12 cellular contexts compared by ENCODE assay signal in the genomic region with DNA sequence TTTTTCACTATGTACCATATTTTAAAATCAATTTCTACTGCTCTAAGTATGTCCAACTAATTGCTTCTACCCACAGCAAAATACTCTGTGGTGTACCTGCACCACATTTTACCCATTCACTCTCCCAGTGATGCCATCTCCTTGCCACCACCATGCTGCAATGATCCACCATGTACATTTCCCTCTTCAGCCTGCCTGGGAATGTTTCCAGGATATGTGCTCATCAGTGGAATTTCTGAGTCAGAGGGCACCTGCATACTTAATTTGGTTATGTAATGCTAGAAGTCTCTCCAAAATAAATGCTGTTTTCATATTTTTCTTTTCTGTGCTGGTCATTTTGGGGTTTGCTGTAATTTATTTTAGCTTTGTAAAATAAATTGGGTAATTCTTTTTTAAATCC. TPM values are rescaled to one million over a fixed set of nuclear protein-coding genes. Genes with fewer than 3 reads are reported as not detected.
A peak's percentile ranks its signal among the peaks of the same experiment; 100 is the strongest.
DNase-seq lines count a peak whose midpoint lies in the region; FAIRE-seq and TF ChIP-seq lines count a peak whose summit lies in the region.
"Had no signal": no experiment of that assay in that cellular context is flagged by ENCODE, and none has a peak within 500 bp of the region (broad histone marks: within the 10 kb centered on the region; RNA-seq: fewer than 3 reads in every experiment).

No MANE protein-coding gene starts in this region.

- H3F3A ChIP-seq in GM23248 (ENCODE audit: insufficient read depth) = no peaks in the 10 kb centered on the region

- no peaks in the 10 kb centered on the region for H4K20me1 ChIP-seq in GM23248 (ENCODE audit: insufficient read depth)

- no peaks in the 10 kb centered on the region for H3K9me2 ChIP-seq in GM23248 (ENCODE audit: insufficient read depth)

- H3K4me1 ChIP-seq in GM23248 (ENCODE audit: insufficient read depth) (0 out of 2 replicates have a peak, but pooled peaks cover 4% of the 10 kb centered on the region), right atrium auricular region (no peaks in the 10 kb centered on the region)

- no peaks in the 10 kb centered on the region for H3K36me3 ChIP-seq in GM23248 (ENCODE audit: low read depth)
- no peaks in the 10 kb centered on the region for H3K36me3 ChIP-seq in right atrium auricular region

- in situ Hi-C loops in GM23248 (cut with MboI) = loop anchor here (25.0 kb wide), 1 partner anchor 102 kb away; a partner anchor contains a TSS

- H3K4me3 ChIP-seq in GM23248 = no peak overlapping the region
- H3K4me3 ChIP-seq in epithelial cell of proximal tubule (ENCODE audit: low read depth, low read length) = no peak overlapping the region
- no peak overlapping the region for H3K4me3 ChIP-seq in right atrium auricular region

- H3K9ac ChIP-seq in GM23248 = no peak overlapping the region

- no peak overlapping the region for H3K27ac ChIP-seq in GM23248
- H3K27ac ChIP-seq in right atrium auricular region = no peak overlapping the region

- H3K27me3 ChIP-seq in GM23248 (replicated peaks; ENCODE audit: insufficient read depth) (no peaks in the 10 kb centered on the region), right atrium auricular region (no peaks in the 10 kb centered on the region)

- peak; percentile 94 for FAIRE-seq in RCC 7860 (lab: Jason Lieb, UNC)
- FAIRE-seq: islet of Langerhans had no signal

- H3K9me3 ChIP-seq in GM23248 (ENCODE audit: low read depth) (no peaks in the 10 kb centered on the region), right atrium auricular region (peaks cover 0 to 7% of the 10 kb centered on the region in 2 donors)

- no peak overlapping the region for H2AFZ ChIP-seq in GM23248

- no peak for TF ChIP-seq CTCF in epithelial cell of proximal tubule (conservative IDR thresholded peaks at IDR 0.05; ENCODE audit: low read depth, low read length)
- no peak for TF ChIP-seq CTCF in right atrium auricular region (IDR thresholded peaks at IDR 0.05)

- no peak overlapping the region for H3K4me2 ChIP-seq in GM23248 (ENCODE audit: unreplicated experiment)

- DNase-seq in GM23248 = peak; percentile 83
- DNase-seq in RCC 7860 (ENCODE audit: low spot score) = peak; percentile 88
- DNase-seq in epithelial cell of proximal tubule (ENCODE audit: low read depth) = peak; percentile 87
- peak; percentile 92 for DNase-seq in renal cortical epithelial cell (ENCODE audit: low read depth)
- no peak for DNase-seq in activated CD4-positive, CD25-positive, alpha-beta regulatory T cell treated with anti-CD3 and anti-CD28 coated beads, Interleukin-2, amount 50 U/mL, for 72 hours
- no peak for DNase-seq in right atrium auricular region (ENCODE audit: low spot score)
- DNase-seq in stimulated activated CD4-positive, alpha-beta T cell treated with anti-CD3 and anti-CD28 coated beads, Interleukin-2, amount 100 ng/mL, for 24 hours = no peak
- DNase-seq in NCI-H1092 (lab: John Stamatoyannopoulos, UW) = no peak
- DNase-seq: NCI-H2171 treated with DMSO at 0.1 percent for 48 hours had no signal

- H3K79me2 ChIP-seq in GM23248 (ENCODE audit: insufficient read depth) = no peaks in the 10 kb centered on the region

RNA-seq across cellular contexts. Expression of a gene that starts 33.2 kb away (rescaled TPM):
- total RNA-seq in GM23248 (2014; rRNA removed; shearing (Covaris generic)) = 1.1 and 1.7 TPM in 2 replicates
- 35.0 TPM in 2 replicates for polyA plus RNA-seq in GM23248 (2016; fragmentation: Nextera tagmentation; extraction: Ambion mirVana)
- total RNA-seq in epithelial cell of proximal tubule (164 and 222 TPM in 2 replicates), renal cortical epithelial cell (66.7 and 239 TPM in 2 replicates), right atrium auricular region (10 to 100 TPM in 1 of 2 donors, 1 to 10 TPM in 1; 8.3 to 13.2 TPM)

RNA-seq across cellular contexts. Expression of a gene that starts 46.3 kb away (rescaled TPM):
- not detected in 2 replicates for total RNA-seq in GM23248 (2014; rRNA removed; shearing (Covaris generic))
- polyA plus RNA-seq in GM23248 (2016; fragmentation: Nextera tagmentation; extraction: Ambion mirVana) = not detected in 2 replicates
- total RNA-seq in epithelial cell of proximal tubule (0.52 and 1.6 TPM in 2 replicates), renal cortical epithelial cell (0.05 and 13.7 TPM in 2 replicates), right atrium auricular region (not detected)
- total RNA-seq: activated T-helper 1 cell treated with anti-CD3 and anti-CD28 coated beads, Interleukin-12 subunit alpha, Interleukin-12 subunit beta, Interleukin-2, Interleukin-4 antibody, amounts not matched to agents 30 ng/mL and 10 ng/mL and 1 ng/mL, durations not matched to agents 14 hours and 24 hours and 36 hours; T-helper 2 cell treated with Interferon-gamma antibody and Interleukin-4, amounts not matched to agents 100 ng/mL and 5 ng/mL, for 36 hours had no signal

Comparison
In these comparisons a context has a peak if more than half of its experiments do, and no peak if none do; other contexts are left out.
1. DNase-seq: peak in GM23248 (single experiment), RCC 7860 (single experiment), epithelial cell of proximal tubule (single experiment) and renal cortical epithelial cell (single experiment); none in activated CD4-positive, CD25-positive, alpha-beta regulatory T cell treated with anti-CD3 and anti-CD28 coated beads, Interleukin-2, amount 50 U/mL, for 72 hours (single experiment), right atrium auricular region (single experiment), stimulated activated CD4-positive, alpha-beta T cell treated with anti-CD3 and anti-CD28 coated beads, Interleukin-2, amount 100 ng/mL, for 24 hours (0 of 2) and NCI-H1092 (single experiment).